Comparison of ENCODE assay signal across 16 cellular contexts in genomic region chr7:26653430-26653911, GRCh38.
A peak's percentile ranks its signal among the peaks of the same experiment; 100 is the strongest.
DNase-seq lines count a peak whose midpoint lies in the region; ATAC-seq and TF ChIP-seq lines count a peak whose summit lies in the region.
"Had no signal": no experiment of that assay in that cellular context is flagged by ENCODE, and none has a peak within 500 bp of the region (broad histone marks: within the 10 kb centered on the region; RNA-seq: fewer than 3 reads in every experiment).

No MANE protein-coding gene starts in this region.

- no peaks in the 10 kb centered on the region for H3K27me3 Mint-ChIP-seq in mesothelial cell of epicardium (ENCODE audit: low read depth)
- H3K27me3 Mint-ChIP-seq: stimulated activated memory B cell treated with anti-CD40 and anti-IgM and Interleukin-4, amounts not matched to agents 10 μg/mL and 1 μg/mL and 100 μg/mL, for 72 hours had no signal

- peaks cover 8 to 19% of the 10 kb centered on the region in 2 donors for H3K4me1 ChIP-seq in adrenal gland (replicated peaks in 1 of 2)
- H3K4me1 ChIP-seq: SJSA1 had no signal

- DNase-seq in G401 (ENCODE audit: low spot score) (peak; percentile 63), NCI-H1092 treated with DMSO at 0.1 percent for 48 hours (lab: John Stamatoyannopoulos, UW) (peak; percentile 81), adrenal gland (peak; percentile 16 to 76 (median 50)), mesothelial cell of epicardium (ENCODE audit: low spot score in 2 of 2, unreplicated experiment in 2 of 2) (peak in 1 of 2 experiments; percentile 60), omental fat pad (ENCODE audit: low spot score) (no peak), foreskin melanocyte (no peak)
- no peak for DNase-seq in stimulated activated CD4-positive, alpha-beta T cell treated with anti-CD3 and anti-CD28 coated beads, Interleukin-4, amount 100 ng/mL, for 4 hours
- DNase-seq: activated CD4-positive, alpha-beta T cell treated with anti-CD3 and anti-CD28 coated beads for 4 hours; activated effector memory CD4-positive, alpha-beta T cell treated with anti-CD3 and anti-CD28 coated beads, Interleukin-2, amount 50 U/mL, for 16 hours; cortex of kidney; DND-41; Kasumi-1; stimulated activated CD4-positive, alpha-beta T cell treated with anti-CD3 and anti-CD28 coated beads, Interleukin-12 subunit alpha, Interleukin-12 subunit beta, amount 100 ng/mL, for 4 hours had no signal

- in situ Hi-C loops in G401 (cut with HindIII; ENCODE audit: low sequenced_read_pairs): no loop called here

- ATAC-seq in omental fat pad (ENCODE audit: low FRiP score) (no peak), HG02973 (IDR thresholded peaks at IDR 0.05; ENCODE audit: unreplicated experiment) (no peak)
- ATAC-seq: stimulated activated memory B cell treated with anti-CD40 and anti-IgM and Interleukin-4, amounts not matched to agents 10 μg/mL and 1 μg/mL and 100 μg/mL, for 72 hours had no signal

- no peaks in the 10 kb centered on the region for H3K36me3 Mint-ChIP-seq in mesothelial cell of epicardium

- no peak overlapping the region for H3K4me3 Mint-ChIP-seq in mesothelial cell of epicardium
- H3K4me3 Mint-ChIP-seq: stimulated activated memory B cell treated with anti-CD40 and anti-IgM and Interleukin-4, amounts not matched to agents 10 μg/mL and 1 μg/mL and 100 μg/mL, for 72 hours had no signal

- no peaks in the 10 kb centered on the region for H3K9me3 ChIP-seq in adrenal gland (replicated peaks in 1 of 3)
- H3K9me3 ChIP-seq: SJSA1 had no signal

- TF ChIP-seq CTCF in adrenal gland (IDR thresholded peaks at IDR 0.05) (no peak), mesothelial cell of epicardium (IDR thresholded peaks at IDR 0.05; ENCODE audit: unreplicated experiment) (no peak), omental fat pad (IDR thresholded peaks at IDR 0.05) (no peak)

- TF ChIP-seq POLR2A in adrenal gland (IDR thresholded peaks at IDR 0.05): no peak

- no peaks in the 10 kb centered on the region for H3K27me3 ChIP-seq in adrenal gland

- H3K4me3 ChIP-seq in adrenal gland: no peak overlapping the region
- H3K4me3 ChIP-seq: SJSA1 had no signal

- H3K9me3 Mint-ChIP-seq in mesothelial cell of epicardium: no peaks in the 10 kb centered on the region
- H3K9me3 Mint-ChIP-seq: stimulated activated memory B cell treated with anti-CD40 and anti-IgM and Interleukin-4, amounts not matched to agents 10 μg/mL and 1 μg/mL and 100 μg/mL, for 72 hours had no signal

- H3K36me3 ChIP-seq in adrenal gland (replicated peaks in 1 of 2): no peaks in the 10 kb centered on the region
- H3K36me3 ChIP-seq: SJSA1 had no signal

- peaks cover 77% of the 10 kb centered on the region for H3K4me1 Mint-ChIP-seq in mesothelial cell of epicardium
- H3K4me1 Mint-ChIP-seq: stimulated activated memory B cell treated with anti-CD40 and anti-IgM and Interleukin-4, amounts not matched to agents 10 μg/mL and 1 μg/mL and 100 μg/mL, for 72 hours had no signal

- peak overlapping the region; percentile 69 for H3K27ac Mint-ChIP-seq in mesothelial cell of epicardium
- H3K27ac Mint-ChIP-seq: stimulated activated memory B cell treated with anti-CD40 and anti-IgM and Interleukin-4, amounts not matched to agents 10 μg/mL and 1 μg/mL and 100 μg/mL, for 72 hours had no signal

- intact Hi-C loops in adrenal gland (cut with DNase I): no loop called here

- WGBS in adrenal gland, 4 donors: 37 to 44% (median 40%) methylated on average over 6 of the region's 6 CpGs

- no peak overlapping the region for H3K27ac ChIP-seq in adrenal gland
- H3K27ac ChIP-seq: SJSA1 had no signal

Comparison
In these comparisons a context has a peak if more than half of its experiments do, and no peak if none do; other contexts are left out.
1. DNase-seq: peak in G401 (single experiment), NCI-H1092 treated with DMSO at 0.1 percent for 48 hours (single experiment) and adrenal gland (7 of 7); none in omental fat pad (single experiment), foreskin melanocyte (single experiment) and stimulated activated CD4-positive, alpha-beta T cell treated with anti-CD3 and anti-CD28 coated beads, Interleukin-4, amount 100 ng/mL, for 4 hours (0 of 2).